Comparison of ENCODE assay signal across 16 cellular contexts in genomic region chr10:125694874-125695273, GRCh38. TPM values are rescaled to one million over a fixed set of nuclear protein-coding genes. Genes with fewer than 3 reads are reported as not detected.
DNase-seq lines count a peak whose midpoint lies in the region; ATAC-seq, FAIRE-seq and TF ChIP-seq lines count a peak whose summit lies in the region.
"Had no signal": no experiment of that assay in that cellular context is flagged by ENCODE, and none has a peak within 500 bp of the region (broad histone marks: within the 10 kb centered on the region; RNA-seq: fewer than 3 reads in every experiment).

No MANE protein-coding gene starts in this region.

- H3K4me3 ChIP-seq in AG09309 (ENCODE audit: control insufficient read depth, low read depth, low read length) (no peak overlapping the region), bronchial epithelial cell (ENCODE audit: low read depth, low read length) (no peak overlapping the region)
- H3K4me3 ChIP-seq: mucosa of descending colon had no signal

- no peak for FAIRE-seq in bronchial epithelial cell (lab: Jason Lieb, UNC)
- FAIRE-seq: TTC549 had no signal

- DNase-seq in AG09309 (ENCODE audit: low read depth) (peak; percentile 91), LoVo (ENCODE audit: low spot score) (peak; percentile 70), bronchial epithelial cell (ENCODE audit: low read depth) (peak; percentile 82), kidney glomerular epithelial cell (lab: John Stamatoyannopoulos, UW) (peak; percentile 4), GM10266 (ENCODE audit: extremely low spot score) (no peak), HuH-7 (ENCODE audit: low spot score) (no peak), COR-L47 (lab: John Stamatoyannopoulos, UW) (no peak)
- DNase-seq: C1 segment of cervical spinal cord; mucosa of descending colon; Right ventricle myocardium superior; stimulated activated CD4-positive, alpha-beta T cell treated with anti-CD3 and anti-CD28 coated beads, Interleukin-4, amount 100 ng/mL, for 1 hour; stimulated activated naive CD4-positive, alpha-beta T cell had no signal

- TF ChIP-seq CTCF in AG09309 (IDR thresholded peaks at IDR 0.05; ENCODE audit: control insufficient read depth, insufficient read depth, low read depth, low read length, missing control alignments): no peak
- TF ChIP-seq CTCF in bronchial epithelial cell (IDR thresholded peaks at IDR 0.05; ENCODE audit: insufficient read depth, low read length, severe bottlenecking): no peak
- TF ChIP-seq CTCF in GM10266 (IDR thresholded peaks at IDR 0.05; ENCODE audit: control insufficient read depth, insufficient read depth, low read depth, missing control alignments): no peak

- no peaks in the 10 kb centered on the region for H3K36me3 ChIP-seq in bronchial epithelial cell (ENCODE audit: control insufficient read depth, insufficient read depth, low read length)

- ATAC-seq in GM19397 (IDR thresholded peaks at IDR 0.05; ENCODE audit: unreplicated experiment): no peak
- ATAC-seq: mucosa of descending colon had no signal

- no peaks in the 10 kb centered on the region for H3K27me3 ChIP-seq in bronchial epithelial cell (ENCODE audit: control insufficient read depth, insufficient read depth, low read length)

RNA-seq across cellular contexts. Expression of gene TEX36, which starts 11.9 kb away (rescaled TPM):
- not detected in 2 replicates for total RNA-seq in bronchial epithelial cell
- total RNA-seq: activated CD8-positive, alpha-beta memory T cell treated with anti-CD3 and anti-CD28 coated beads for 36 hours; mucosa of descending colon; progenitor cell of endocrine pancreas; Right ventricle myocardium superior had no signal

RNA-seq across cellular contexts. Expression of gene EDRF1, which starts 24.6 kb away (rescaled TPM):
- 13.4 and 15.5 TPM in 2 replicates for total RNA-seq in bronchial epithelial cell

Comparison
In these comparisons a context has a peak if more than half of its experiments do, and no peak if none do; other contexts are left out.
1. DNase-seq: peak in AG09309 (single experiment), LoVo (single experiment), bronchial epithelial cell (single experiment) and kidney glomerular epithelial cell (single experiment); none in GM10266 (single experiment), HuH-7 (single experiment) and COR-L47 (single experiment).